Comparison of ENCODE assay signal across 11 cellular contexts in genomic region chr2:10269711-10270610, GRCh38. TPM values are rescaled to one million over a fixed set of nuclear protein-coding genes. Genes with fewer than 3 reads are reported as not detected.
DNase-seq lines count a peak whose midpoint lies in the region; ATAC-seq and TF ChIP-seq lines count a peak whose summit lies in the region.
"Had no signal": no experiment of that assay in that cellular context is flagged by ENCODE, and none has a peak within 500 bp of the region (broad histone marks: within the 10 kb centered on the region; RNA-seq: fewer than 3 reads in every experiment).

No MANE protein-coding gene starts in this region.

- in situ Hi-C loops in brain microvascular endothelial cell (cut with HindIII; ENCODE audit: low pct_ligation_motif_present, low sequenced_read_pairs) = no loop called here

- H3K4me3 ChIP-seq in RWPE2 (ENCODE audit: severe bottlenecking) (no peak overlapping the region), left lung (no peak overlapping the region), testis (no peak overlapping the region), psoas muscle (no peak overlapping the region), brain microvascular endothelial cell (ENCODE audit: low read depth, low read length) (no peak overlapping the region)

- H3K27me3 ChIP-seq in RWPE2 (ENCODE audit: insufficient read depth, poor library complexity, severe bottlenecking) (no peaks in the 10 kb centered on the region), left lung (no peaks in the 10 kb centered on the region), testis (no peaks in the 10 kb centered on the region), psoas muscle (ENCODE audit: insufficient read depth in 3 of 3, low read length in 2 of 3) (no peaks in the 10 kb centered on the region), brain microvascular endothelial cell (replicated peaks) (no peaks in the 10 kb centered on the region)

- ATAC-seq in RWPE2 (ENCODE audit: low read depth) (no peak), left lung (peak; percentile 72), psoas muscle (no peak)

- TF ChIP-seq CTCF in RWPE2 (IDR thresholded peaks at IDR 0.05; ENCODE audit: poor library complexity, severe bottlenecking) (no peak), left lung (IDR thresholded peaks at IDR 0.05) (no peak), testis (IDR thresholded peaks at IDR 0.05) (no peak), psoas muscle (IDR thresholded peaks at IDR 0.05) (no peak), brain microvascular endothelial cell (IDR thresholded peaks at IDR 0.05; ENCODE audit: low read depth, low read length, missing control alignments) (no peak)

- peak overlapping the region; percentile 2 for H3K27ac ChIP-seq in RWPE2 (ENCODE audit: poor library complexity, severe bottlenecking)
- peak overlapping the region; percentile 28 to 65 for H3K27ac ChIP-seq in left lung
- no peak overlapping the region for H3K27ac ChIP-seq in testis
- no peak overlapping the region for H3K27ac ChIP-seq in psoas muscle
- no peak overlapping the region for H3K27ac ChIP-seq in brain microvascular endothelial cell

- DNase-seq in activated effector memory CD4-positive, alpha-beta T cell treated with anti-CD3 and anti-CD28 coated beads, Interleukin-2, amount 50 U/mL, for 16 hours = peak; percentile 54
- no peak for DNase-seq in activated effector memory CD4-positive, alpha-beta T cell treated with Interleukin-2 at 50 U/mL for 16 hours
- DNase-seq in RWPE2 (ENCODE audit: low spot score) (no peak), left lung (peak; percentile 53 to 74), testis (peak; percentile 22), psoas muscle (no peak), brain microvascular endothelial cell (no peak), dedifferentiated amniotic fluid mesenchymal stem cell (ENCODE audit: extremely low spot score) (no peak)
- DNase-seq: amniotic stem cell, NCI-H1417 treated with DMSO at 0.1 percent for 48 hours, NCI-H524 treated with DMSO at 0.1 percent for 48 hours had no signal

- H3K9me3 ChIP-seq in RWPE2 (ENCODE audit: severe bottlenecking) = no peaks in the 10 kb centered on the region
- H3K9me3 ChIP-seq in left lung = no peaks in the 10 kb centered on the region
- H3K9me3 ChIP-seq in testis = no peaks in the 10 kb centered on the region
- no peaks in the 10 kb centered on the region for H3K9me3 ChIP-seq in psoas muscle

- TF ChIP-seq POLR2A in testis (IDR thresholded peaks at IDR 0.05) = no peak

- intact Hi-C loops in left lung (cut with DNase I) = no loop called here
- intact Hi-C loops in testis (cut with DNase I; ENCODE audit: low total_unique reads) = no loop called here
- intact Hi-C loops in psoas muscle (cut with DNase I) = no loop called here

- H3K36me3 ChIP-seq in RWPE2 (ENCODE audit: low read depth) (no peaks in the 10 kb centered on the region), left lung (no peaks in the 10 kb centered on the region), testis (ENCODE audit: low read depth, missing control alignments) (no peaks in the 10 kb centered on the region), psoas muscle (ENCODE audit: insufficient read depth in 1 of 2, low read depth in 1 of 2) (no peaks in the 10 kb centered on the region), brain microvascular endothelial cell (replicated peaks) (no peaks in the 10 kb centered on the region)

- peaks cover 5% of the 10 kb centered on the region for H3K4me1 ChIP-seq in RWPE2 (ENCODE audit: insufficient read depth, poor library complexity, severe bottlenecking)
- peaks cover 0 to 15% of the 10 kb centered on the region in 2 donors for H3K4me1 ChIP-seq in left lung
- no peaks in the 10 kb centered on the region for H3K4me1 ChIP-seq in testis
- H3K4me1 ChIP-seq in psoas muscle = no peaks in the 10 kb centered on the region

- WGBS in testis, 2 donors = 83 to 88% methylated on average over 8 to 15 of the region's 15 CpGs
- 93 to 95% (median 93%) methylated on average over 15 of the region's 15 CpGs for WGBS in psoas muscle, 3 donors

RNA-seq across cellular contexts. Expression of gene HPCAL1, which starts 32.7 kb away (rescaled TPM):
- total RNA-seq in left lung (100 to 1,000 TPM; 107 to 108 TPM), testis (100 to 1,000 TPM; 215 to 263 TPM), psoas muscle (100 to 1,000 TPM in 1 of 4 donors, 10 to 100 TPM in 3; 16.1 to 101 (median 25.9) TPM)
- polyA plus RNA-seq in testis (ENCODE audit: insufficient read depth, low read depth, low replicate concordance) (99.5 TPM), psoas muscle (100 to 1,000 TPM in 1 of 3 donors, 10 to 100 TPM in 2; 20.0 to 182 (median 42.9) TPM)

Comparison
In these comparisons a context has a peak if more than half of its experiments do, and no peak if none do; other contexts are left out.
1. DNase-seq: peak in activated effector memory CD4-positive, alpha-beta T cell treated with anti-CD3 and anti-CD28 coated beads, Interleukin-2, amount 50 U/mL, for 16 hours (single experiment), left lung (2 of 2) and testis (single experiment); none in activated effector memory CD4-positive, alpha-beta T cell treated with Interleukin-2 at 50 U/mL for 16 hours (single experiment), RWPE2 (single experiment), psoas muscle (0 of 2), brain microvascular endothelial cell (single experiment) and dedifferentiated amniotic fluid mesenchymal stem cell (single experiment).
2. H3K27ac ChIP-seq: peak in RWPE2 (single experiment) and left lung (2 of 2); none in testis (0 of 2), psoas muscle (single experiment) and brain microvascular endothelial cell (single experiment).